8 cellular contexts compared by ENCODE assay signal in the genomic region with DNA sequence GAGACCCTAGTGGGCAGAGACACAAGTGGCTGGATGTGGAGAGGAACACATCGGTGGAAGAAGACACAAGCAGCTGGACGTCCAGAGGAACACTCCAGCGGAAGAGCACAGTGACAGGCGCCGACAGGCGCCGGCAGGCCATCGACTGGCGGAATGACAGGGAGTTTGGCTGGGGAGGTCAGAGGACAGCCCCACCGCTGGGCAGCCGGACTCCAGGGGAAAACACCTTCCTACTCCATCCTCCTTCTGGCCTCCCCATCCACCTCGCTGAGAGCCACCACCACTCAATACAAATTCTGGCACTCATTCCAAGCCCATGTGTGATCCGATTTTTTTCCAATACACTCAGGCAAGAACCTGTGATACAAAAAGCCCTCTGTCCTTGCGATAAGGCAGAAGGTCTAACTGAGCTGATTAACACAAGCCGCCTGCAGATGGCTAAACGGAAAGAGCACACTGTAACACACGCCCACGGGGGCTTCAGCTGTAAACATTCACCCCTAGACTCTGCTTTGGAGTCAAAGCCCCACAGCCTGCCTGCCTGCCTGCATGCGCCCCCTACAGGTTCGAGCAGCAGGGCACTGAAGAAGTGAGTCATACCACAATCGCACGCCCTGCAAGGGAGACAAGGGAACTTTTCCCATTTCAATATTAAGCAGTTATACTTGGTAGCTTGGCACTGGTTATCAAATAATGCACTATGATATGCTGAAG. TPM values are rescaled to one million over a fixed set of nuclear protein-coding genes. Genes with fewer than 3 reads are reported as not detected.
DNase-seq lines count a peak whose midpoint lies in the region; TF ChIP-seq lines count a peak whose summit lies in the region.

No MANE protein-coding gene starts in this region.

- TF ChIP-seq CTCF in cardiac muscle cell (IDR thresholded peaks at IDR 0.05; ENCODE audit: low read depth, low read length), result peak; percentile 90
- peak in 1 of 2 donors; percentile 45 for TF ChIP-seq CTCF in right atrium auricular region (IDR thresholded peaks at IDR 0.05)
- peak; percentile 79 for TF ChIP-seq CTCF in OCI-LY1 (IDR thresholded peaks at IDR 0.05; ENCODE audit: low read length)
- peak; percentile 39 for TF ChIP-seq CTCF in foreskin fibroblast (IDR thresholded peaks at IDR 0.05; ENCODE audit: low read depth, low read length)

- H4K20me1 ChIP-seq in OCI-LY1 (ENCODE audit: insufficient read depth, low read length), result no peaks in the 10 kb centered on the region

- H3K4me1 ChIP-seq in cardiac muscle cell (ENCODE audit: low read depth) (no peaks in the 10 kb centered on the region), right atrium auricular region (no peaks in the 10 kb centered on the region), OCI-LY1 (ENCODE audit: insufficient read depth, low read length, severe bottlenecking) (peaks cover 9% of the 10 kb centered on the region)

- H3K79me2 ChIP-seq in OCI-LY1 (ENCODE audit: insufficient read depth, low read length), result no peaks in the 10 kb centered on the region

- DNase-seq in cardiac muscle cell (ENCODE audit: low read depth in 1 of 2, low spot score in 1 of 2) (peak; percentile 25 to 76), right atrium auricular region (ENCODE audit: low spot score) (no peak), foreskin fibroblast (peak in 1 of 2 donors; percentile 30), substantia nigra (lab: John Stamatoyannopoulos, UW) (peak in 33 of 49 donors; percentile 1 to 54 (median 15)), NOMO-1 treated with dmso at 0.1 percent for 144 hours (lab: John Stamatoyannopoulos, UW; ENCODE audit: unreplicated experiment) (no peak)
- no peak for DNase-seq in activated T-cell treated with anti-CD3 and anti-CD28 coated beads, Interleukin-2, amount 50 U/mL, for 48 hours
- DNase-seq in stimulated activated CD4-positive, alpha-beta T cell treated with anti-CD3 and anti-CD28 coated beads, Interleukin-4, amount 100 ng/mL, for 4 hours, result no peak

- no peak overlapping the region for H3K27ac ChIP-seq in cardiac muscle cell
- H3K27ac ChIP-seq in right atrium auricular region, result no peak overlapping the region
- H3K27ac ChIP-seq in OCI-LY1 (ENCODE audit: low read depth, low read length, poor library complexity, severe bottlenecking), result no peak overlapping the region
- H3K27ac ChIP-seq in substantia nigra (ENCODE audit: low read depth, low read length, poor library complexity, severe bottlenecking), result no peak overlapping the region

- peak overlapping the region; percentile 34; the same call in 1 of the 2 replicates for H3K4me2 ChIP-seq in OCI-LY1 (ENCODE audit: low read length)

- no peaks in the 10 kb centered on the region for H3K27me3 ChIP-seq in cardiac muscle cell
- H3K27me3 ChIP-seq in right atrium auricular region, result no peaks in the 10 kb centered on the region
- H3K27me3 ChIP-seq in OCI-LY1 (ENCODE audit: insufficient read depth, low read length), result no peaks in the 10 kb centered on the region

- no peaks in the 10 kb centered on the region for H3K9me2 ChIP-seq in OCI-LY1 (ENCODE audit: low read depth, low read length)

- H3K9me3 ChIP-seq in cardiac muscle cell (ENCODE audit: low read depth) (no peaks in the 10 kb centered on the region), right atrium auricular region (no peaks in the 10 kb centered on the region), OCI-LY1 (ENCODE audit: low read length) (peaks cover 4% of the 10 kb centered on the region; the same call in 1 of the 2 replicates)

- no peak overlapping the region for H3K9ac ChIP-seq in OCI-LY1 (ENCODE audit: low read length)

- H3F3A ChIP-seq in OCI-LY1 (ENCODE audit: insufficient read depth, low read length), result no peaks in the 10 kb centered on the region

- H3K36me3 ChIP-seq in cardiac muscle cell, result no peaks in the 10 kb centered on the region
- no peaks in the 10 kb centered on the region for H3K36me3 ChIP-seq in right atrium auricular region
- H3K36me3 ChIP-seq in OCI-LY1 (ENCODE audit: insufficient read depth, low read length), result 0 out of 2 replicates have a peak, but pooled peaks cover 4% of the 10 kb centered on the region

- no peak overlapping the region for H3K4me3 ChIP-seq in cardiac muscle cell
- H3K4me3 ChIP-seq in right atrium auricular region, result no peak overlapping the region
- no peak overlapping the region for H3K4me3 ChIP-seq in OCI-LY1 (ENCODE audit: low read depth, low read length, poor library complexity, severe bottlenecking)
- H3K4me3 ChIP-seq in foreskin fibroblast (ENCODE audit: low read depth in 1 of 2, low read length in 2 of 2), result no peak overlapping the region

- 0 out of 2 replicates have a peak overlapping the region, but pooled peaks have one; percentile 34 for H2AFZ ChIP-seq in OCI-LY1 (ENCODE audit: low read length)

RNA-seq across cellular contexts. Expression of gene LRP1B, which starts 50.2 kb away (rescaled TPM):
- 2.4 and 2.5 TPM in 2 replicates for total RNA-seq in cardiac muscle cell
- polyA plus RNA-seq in cardiac muscle cell, result 1.00 and 1.2 TPM in 2 replicates
- total RNA-seq in right atrium auricular region, result under 1 TPM; 0.44 to 0.47 TPM

Comparison
In these comparisons a context has a peak if more than half of its experiments do, and no peak if none do; other contexts are left out.
1. DNase-seq: peak in cardiac muscle cell (2 of 2) and substantia nigra (33 of 49); none in right atrium auricular region (single experiment), NOMO-1 treated with dmso at 0.1 percent for 144 hours (single experiment), activated T-cell treated with anti-CD3 and anti-CD28 coated beads, Interleukin-2, amount 50 U/mL, for 48 hours (0 of 2) and stimulated activated CD4-positive, alpha-beta T cell treated with anti-CD3 and anti-CD28 coated beads, Interleukin-4, amount 100 ng/mL, for 4 hours (0 of 2).